ENCODE assay signal across 8 cellular contexts in the genomic region with DNA sequence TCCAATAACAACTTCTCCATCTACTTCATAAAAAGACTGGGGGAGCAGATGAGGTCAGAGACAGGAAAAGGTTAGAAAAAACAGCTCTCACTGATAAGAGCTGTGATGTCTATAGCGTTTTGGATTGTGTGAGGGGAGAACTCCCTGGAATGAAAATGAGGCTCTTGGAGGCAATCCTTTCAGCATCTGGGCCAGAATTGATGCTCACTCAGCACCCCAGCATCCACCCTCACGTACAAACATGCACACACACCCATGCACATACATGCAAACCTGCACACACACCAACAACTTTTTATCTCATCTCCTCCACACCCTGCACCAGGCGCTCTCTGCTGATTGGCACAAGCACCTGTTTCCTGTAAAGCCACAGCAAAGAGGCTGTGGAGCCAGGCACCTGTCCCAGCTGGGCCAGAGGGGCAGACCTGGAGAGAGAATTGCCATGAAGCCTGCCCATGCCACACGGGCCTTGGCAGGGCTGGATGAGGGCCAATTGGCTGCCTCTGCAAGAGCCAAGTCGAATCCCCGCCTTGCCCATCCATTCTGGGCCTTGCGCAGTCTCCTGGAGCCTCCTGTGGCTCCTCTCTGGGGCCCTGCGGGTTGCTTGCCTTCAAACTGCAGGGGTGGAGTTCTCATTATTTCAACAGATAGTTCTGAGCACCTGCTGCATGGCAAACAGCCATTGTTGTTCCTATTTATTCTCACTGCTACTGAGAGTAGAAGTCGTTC. TPM values are rescaled to one million over a fixed set of nuclear protein-coding genes. Genes with fewer than 3 reads are reported as not detected.
DNase-seq lines count a peak whose midpoint lies in the region; ATAC-seq and TF ChIP-seq lines count a peak whose summit lies in the region.

No MANE protein-coding gene starts in this region.

- no peaks in the 10 kb centered on the region for H3K9me3 Mint-ChIP-seq in CD8-positive, alpha-beta T cell
- no peaks in the 10 kb centered on the region for H3K9me3 Mint-ChIP-seq in activated CD4-positive, alpha-beta memory T cell treated with anti-CD3 and anti-CD28 coated beads for 36 hours
- H3K9me3 Mint-ChIP-seq in immature natural killer cell = no peaks in the 10 kb centered on the region

- H3K27me3 Mint-ChIP-seq in CD8-positive, alpha-beta T cell (ENCODE audit: low read depth) = no peaks in the 10 kb centered on the region
- H3K27me3 Mint-ChIP-seq in activated CD4-positive, alpha-beta memory T cell treated with anti-CD3 and anti-CD28 coated beads for 36 hours = no peaks in the 10 kb centered on the region
- no peaks in the 10 kb centered on the region for H3K27me3 Mint-ChIP-seq in immature natural killer cell (ENCODE audit: low read depth in 3 of 3)

- intact Hi-C loops in CD8-positive, alpha-beta T cell (cut with DNase I, micrococcal nuclease) = loop anchor here (1.0 to 5.0 kb wide), 4 partner anchors 21 to 71 kb away; a partner anchor contains a TSS
- intact Hi-C loops in activated CD4-positive, alpha-beta memory T cell treated with anti-CD3 and anti-CD28 coated beads for 36 hours (cut with micrococcal nuclease) = loop anchor here (2.0 kb wide), 1 partner anchor 55 kb away; no protein-coding TSS in a partner anchor

- H3K27ac ChIP-seq in CD8-positive, alpha-beta T cell (ENCODE audit: low read depth, low read length) = peak overlapping the region; percentile 56

- H3K27ac Mint-ChIP-seq in CD8-positive, alpha-beta T cell = peak overlapping the region; percentile 98
- H3K27ac Mint-ChIP-seq in activated CD4-positive, alpha-beta memory T cell treated with anti-CD3 and anti-CD28 coated beads for 36 hours = peak overlapping the region; percentile 76
- H3K27ac Mint-ChIP-seq in immature natural killer cell = peak overlapping the region; percentile 42 to 86 (median 66)

- CTCF ChIA-PET in CD8-positive, alpha-beta T cell (lab: Charles Lee) = interaction anchor here (0.9 to 13.4 kb wide), 12 partner anchors 8 to 57 kb away, joined by 3 to 194 read pairs (median 4); a partner anchor contains a TSS
- CTCF ChIA-PET in activated CD4-positive, alpha-beta memory T cell treated with anti-CD3 and anti-CD28 coated beads for 36 hours (lab: Charles Lee) = interaction anchor here (1.3 to 4.0 kb wide), 5 partner anchors 12 to 66 kb away, joined by 3 to 26 read pairs (median 4); no protein-coding TSS in a partner anchor

- POLR2A ChIA-PET in CD8-positive, alpha-beta T cell (lab: Charles Lee) = interaction anchor here (0.8 to 4.4 kb wide), 15 partner anchors 10 to 70 kb away, joined by 3 to 33 read pairs (median 6); a partner anchor contains a TSS
- POLR2A ChIA-PET in activated CD4-positive, alpha-beta memory T cell treated with anti-CD3 and anti-CD28 coated beads for 36 hours (lab: Charles Lee) = interaction anchor here (0.6 to 1.3 kb wide), 4 partner anchors 9 to 52 kb away, joined by 3 read pairs; no protein-coding TSS in a partner anchor

- no peak for TF ChIP-seq CTCF in CD8-positive, alpha-beta T cell (IDR thresholded peaks at IDR 0.05)
- no peak for TF ChIP-seq CTCF in omental fat pad (IDR thresholded peaks at IDR 0.05)

- peak overlapping the region; percentile 72 for H3K4me3 Mint-ChIP-seq in CD8-positive, alpha-beta T cell
- no peak overlapping the region for H3K4me3 Mint-ChIP-seq in activated CD4-positive, alpha-beta memory T cell treated with anti-CD3 and anti-CD28 coated beads for 36 hours
- peak overlapping the region in 3 of 5 donors; percentile 18 to 60 (median 30) for H3K4me3 Mint-ChIP-seq in immature natural killer cell

- H3K9me3 ChIP-seq in CD8-positive, alpha-beta T cell (ENCODE audit: low read length) = no peaks in the 10 kb centered on the region

- H3K4me1 Mint-ChIP-seq in CD8-positive, alpha-beta T cell (ENCODE audit: low read depth) = peaks cover 63% of the 10 kb centered on the region
- peaks cover 62% of the 10 kb centered on the region for H3K4me1 Mint-ChIP-seq in activated CD4-positive, alpha-beta memory T cell treated with anti-CD3 and anti-CD28 coated beads for 36 hours (ENCODE audit: low read depth)
- H3K4me1 Mint-ChIP-seq in immature natural killer cell = peaks cover 8 to 20% of the 10 kb centered on the region in 2 donors

- H3K36me3 ChIP-seq in CD8-positive, alpha-beta T cell (ENCODE audit: insufficient read depth, low read length) = no peaks in the 10 kb centered on the region

- peak; percentile 12 to 79 (median 51) for DNase-seq in CD8-positive, alpha-beta T cell
- DNase-seq in NCI-H2081 (lab: John Stamatoyannopoulos, UW) (peak; percentile 97 to 100), immature natural killer cell (peak; percentile 18 to 39 (median 38)), GM03348 (ENCODE audit: low spot score) (no peak), omental fat pad (ENCODE audit: low spot score) (no peak)
- peak; percentile 39 for DNase-seq in activated CD4-positive, alpha-beta memory T cell treated with anti-CD3 and anti-CD28 coated beads for 36 hours

- peaks cover 54% of the 10 kb centered on the region for H3K36me3 Mint-ChIP-seq in CD8-positive, alpha-beta T cell
- H3K36me3 Mint-ChIP-seq in activated CD4-positive, alpha-beta memory T cell treated with anti-CD3 and anti-CD28 coated beads for 36 hours = peaks cover 13% of the 10 kb centered on the region
- peaks cover 0 to 14% (median 12%) of the 10 kb centered on the region in 3 donors for H3K36me3 Mint-ChIP-seq in immature natural killer cell

- peak; percentile 85 for ATAC-seq in CD8-positive, alpha-beta T cell
- ATAC-seq in HG03025 (IDR thresholded peaks at IDR 0.05; ENCODE audit: low FRiP score, unreplicated experiment) (no peak), HG03135 (IDR thresholded peaks at IDR 0.05; ENCODE audit: unreplicated experiment) (no peak), omental fat pad (ENCODE audit: low FRiP score) (no peak)

- H3K4me1 ChIP-seq in CD8-positive, alpha-beta T cell (ENCODE audit: insufficient read depth, low read length) = peaks cover 62% of the 10 kb centered on the region

- H3K27me3 ChIP-seq in CD8-positive, alpha-beta T cell (ENCODE audit: insufficient read depth, low read length) = no peaks in the 10 kb centered on the region

- H3K4me3 ChIP-seq in CD8-positive, alpha-beta T cell (ENCODE audit: low read depth, low read length) = peak overlapping the region; percentile 15

RNA-seq across cellular contexts. Expression of a gene that starts 53.1 kb away (rescaled TPM):
- 10 to 100 TPM; 18.5 to 19.7 TPM for total RNA-seq in CD8-positive, alpha-beta T cell
- 10 to 100 TPM; 35.3 to 37.3 TPM for total RNA-seq in activated CD4-positive, alpha-beta memory T cell treated with anti-CD3 and anti-CD28 coated beads for 36 hours
- polyA plus RNA-seq in immature natural killer cell = 1 to 10 TPM in 2 of 3 donors, not detected in 1; 1.0 to 1.4 TPM
- total RNA-seq in omental fat pad = 100 to 1,000 TPM in 1 of 4 donors, 10 to 100 TPM in 3; 46.9 to 109 (median 88.6) TPM

Comparison
In these comparisons a context has a peak if more than half of its experiments do, and no peak if none do; other contexts are left out.
1. DNase-seq: peak in CD8-positive, alpha-beta T cell (7 of 7), NCI-H2081 (2 of 2), activated CD4-positive, alpha-beta memory T cell treated with anti-CD3 and anti-CD28 coated beads for 36 hours (single experiment) and immature natural killer cell (3 of 3); none in GM03348 (single experiment) and omental fat pad (single experiment).
2. Peak in every context shown above with its lines, with median percentiles within 50 percentile points of each other: H3K27ac Mint-ChIP-seq.